Comparison of ENCODE assay signal across 9 cellular contexts in the genomic region with DNA sequence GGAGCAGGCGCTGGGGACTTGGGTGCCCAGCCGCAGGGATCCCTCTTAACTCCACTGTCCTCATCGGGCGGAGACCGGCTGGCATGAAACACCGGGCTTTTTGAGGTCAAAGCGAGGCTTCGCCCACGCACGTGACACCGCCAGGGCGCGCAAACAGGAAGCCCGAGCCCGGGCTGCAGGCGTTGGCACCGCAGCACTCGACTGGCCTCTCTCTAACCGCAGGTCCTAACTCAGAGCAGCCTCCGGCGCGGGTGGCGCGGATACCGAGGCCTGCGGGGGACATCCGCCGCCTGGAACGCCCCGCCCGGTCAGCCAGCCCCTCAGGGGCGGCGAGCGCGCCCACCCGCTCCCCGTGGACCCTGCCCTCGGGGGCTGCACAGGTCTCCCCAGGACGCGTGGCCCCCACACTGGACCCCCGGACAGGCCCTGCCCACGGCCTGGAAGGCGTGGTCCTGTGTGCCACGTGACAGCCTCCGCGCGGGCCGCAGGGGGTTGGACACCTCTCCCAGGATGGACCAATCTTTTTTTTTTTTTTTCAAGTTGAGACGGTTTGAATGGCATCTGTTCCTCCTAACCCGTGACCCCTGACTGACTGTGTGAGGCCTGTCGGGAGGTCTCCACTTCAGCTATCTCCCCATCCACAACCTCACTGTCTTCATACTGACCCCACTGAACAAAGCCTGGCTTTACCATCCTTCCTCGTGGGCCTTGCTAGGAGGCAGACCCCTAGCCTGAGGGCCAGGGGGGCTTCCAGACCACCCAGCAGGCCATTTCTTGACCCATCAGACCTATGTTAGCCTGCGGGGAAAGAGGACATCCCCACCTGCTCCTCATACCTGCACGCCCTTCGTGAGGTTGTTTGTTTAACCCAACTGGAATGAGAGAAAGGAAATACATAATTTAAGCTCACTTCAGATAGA. TPM values are rescaled to one million over a fixed set of nuclear protein-coding genes. Genes with fewer than 3 reads are reported as not detected.
DNase-seq lines count a peak whose midpoint lies in the region; ATAC-seq, FAIRE-seq and TF ChIP-seq lines count a peak whose summit lies in the region.
"Had no signal": no experiment of that assay in that cellular context is flagged by ENCODE, and none has a peak within 500 bp of the region (broad histone marks: within the 10 kb centered on the region; RNA-seq: fewer than 3 reads in every experiment).

No MANE protein-coding gene starts in this region.

- no peak overlapping the region for H3K18ac ChIP-seq in trophoblast cell (ENCODE audit: low read length)

- H2BK5ac ChIP-seq in trophoblast cell (ENCODE audit: low read depth, low read length, poor library complexity): no peak overlapping the region

- intact Hi-C loops in Calu3 (cut with micrococcal nuclease; ENCODE audit: unreplicated experiment): no loop called here
- intact Hi-C loops in tibial artery (cut with DNase I; ENCODE audit: low total_unique reads): no loop called here

- H3K9me3 ChIP-seq in trophoblast cell (ENCODE audit: insufficient read depth, low read depth, low read length) (peaks cover 2% of the 10 kb centered on the region), tibial artery (no peaks in the 10 kb centered on the region)

- H3K4me1 ChIP-seq in trophoblast cell (ENCODE audit: control insufficient read depth in 1 of 2, insufficient read depth in 2 of 2, low read length in 2 of 2) (peaks cover 0 to under 1% of the 10 kb centered on the region in 2 experiments), tibial artery (peaks cover 0 to 44% (median 29%) of the 10 kb centered on the region in 4 donors)

- no peaks in the 10 kb centered on the region for H3K79me2 ChIP-seq in trophoblast cell (ENCODE audit: control insufficient read depth, insufficient read depth, low read length, poor library complexity)

- TF ChIP-seq CTCF in Calu3 (IDR thresholded peaks at IDR 0.05; ENCODE audit: unreplicated experiment): no peak
- no peak for TF ChIP-seq CTCF in tibial artery (IDR thresholded peaks at IDR 0.05)

- H3K4me3 ChIP-seq in trophoblast cell (ENCODE audit: low read depth, low read length) (no peak overlapping the region), tibial artery (peak overlapping the region; percentile 39 to 43)

- CTCF ChIA-PET in Calu3 (lab: Charles Lee): no interaction called here

- H3K27ac Mint-ChIP-seq in Calu3 (ENCODE audit: unreplicated experiment): no peak overlapping the region
- peak overlapping the region in 1 of 2 donors; percentile 62 for H3K27ac Mint-ChIP-seq in effector memory CD8-positive, alpha-beta T cell

- H3K4me1 Mint-ChIP-seq in Calu3 (ENCODE audit: low read depth, unreplicated experiment): peaks cover 24% of the 10 kb centered on the region
- H3K4me1 Mint-ChIP-seq in effector memory CD8-positive, alpha-beta T cell (ENCODE audit: low read depth in 2 of 2): peaks cover 0 to 18% of the 10 kb centered on the region in 2 donors

- no peaks in the 10 kb centered on the region for H3K27me3 Mint-ChIP-seq in Calu3 (ENCODE audit: unreplicated experiment)
- H3K27me3 Mint-ChIP-seq in effector memory CD8-positive, alpha-beta T cell: peaks cover 13 to 17% of the 10 kb centered on the region in 2 donors

- H4K91ac ChIP-seq in trophoblast cell (ENCODE audit: low read depth, low read length): no peak overlapping the region

- H3K36me3 ChIP-seq in trophoblast cell (ENCODE audit: control insufficient read depth in 1 of 2, insufficient read depth in 2 of 2, low read length in 2 of 2) (no peaks in the 10 kb centered on the region), tibial artery (no peaks in the 10 kb centered on the region)

- H4K12ac ChIP-seq in trophoblast cell (ENCODE audit: low read depth, low read length): no peak overlapping the region

- no peak overlapping the region for H2BK12ac ChIP-seq in trophoblast cell (ENCODE audit: low read length)

- no peak overlapping the region for H3K23ac ChIP-seq in trophoblast cell (ENCODE audit: low read length)

- H3K36me3 Mint-ChIP-seq in Calu3 (ENCODE audit: insufficient read depth, unreplicated experiment): peaks cover 9% of the 10 kb centered on the region
- peaks cover 6% of the 10 kb centered on the region for H3K36me3 Mint-ChIP-seq in effector memory CD8-positive, alpha-beta T cell (ENCODE audit: insufficient read depth)

- no peak overlapping the region for H3K4ac ChIP-seq in trophoblast cell (ENCODE audit: low read depth, low read length)

- no peak overlapping the region for H4K8ac ChIP-seq in trophoblast cell (ENCODE audit: low read depth, low read length)

- no peak overlapping the region for H3K14ac ChIP-seq in trophoblast cell (ENCODE audit: low read length)

- no peak overlapping the region for H3K9ac ChIP-seq in trophoblast cell (ENCODE audit: low read length)

- H3K4me3 Mint-ChIP-seq in Calu3 (ENCODE audit: low read depth, unreplicated experiment): peak overlapping the region; percentile 44
- peak overlapping the region; percentile 74 to 84 for H3K4me3 Mint-ChIP-seq in effector memory CD8-positive, alpha-beta T cell

- no TSS peak for BruUV-seq in Calu3 (replicated peaks; lab: Mats Ljungman, UMichigan)

- no peak overlapping the region for H3K4me2 ChIP-seq in trophoblast cell (ENCODE audit: low read length)

- ATAC-seq in effector memory CD8-positive, alpha-beta T cell (replicated peaks): peak; percentile 89

- no peaks in the 10 kb centered on the region for H3K79me1 ChIP-seq in trophoblast cell (ENCODE audit: low read length)

- peak; percentile 30 for DNase-seq in Calu3
- peak; percentile 30 for DNase-seq in activated CD4-positive, alpha-beta T cell treated with anti-CD3 and anti-CD28 coated beads, Interleukin-2, amount 50 U/mL, for 1 hour
- peak in 2 of 3 experiments; percentile 32 to 34 for DNase-seq in effector memory CD8-positive, alpha-beta T cell
- peak; percentile 22 to 46 for DNase-seq in trophoblast cell
- peak; percentile 74 to 89 for DNase-seq in tibial artery
- DNase-seq in NCI-H1694 (lab: John Stamatoyannopoulos, UW): no peak
- no peak for DNase-seq in RCC 7860 (ENCODE audit: low spot score)
- DNase-seq in NCI-H446 (lab: John Stamatoyannopoulos, UW): no peak

- H2AFZ ChIP-seq in trophoblast cell (ENCODE audit: insufficient read depth, low read length, poor library complexity): no peak overlapping the region

- H3K27ac ChIP-seq in trophoblast cell (ENCODE audit: low read depth, low read length) (no peak overlapping the region), tibial artery (peak overlapping the region; percentile 33 to 63)
- H3K27ac ChIP-seq: VCaP had no signal

- no peaks in the 10 kb centered on the region for H3K27me3 ChIP-seq in trophoblast cell (ENCODE audit: insufficient read depth, low read length)
- H3K27me3 ChIP-seq in tibial artery: no peaks in the 10 kb centered on the region

- H2AK5ac ChIP-seq in trophoblast cell (ENCODE audit: low read length): no peak overlapping the region

- H2BK120ac ChIP-seq in trophoblast cell (ENCODE audit: insufficient read depth, low read length, poor library complexity): no peak overlapping the region

- no peak for FAIRE-seq in RCC 7860 (lab: Jason Lieb, UNC)

- no peaks in the 10 kb centered on the region for H3K9me3 Mint-ChIP-seq in Calu3 (ENCODE audit: low read depth, unreplicated experiment)
- H3K9me3 Mint-ChIP-seq in effector memory CD8-positive, alpha-beta T cell: no peaks in the 10 kb centered on the region

- no CpG with 5 or more reads among the region's 55 CpGs for WGBS in trophoblast cell (ENCODE audit: extremely low coverage, insufficient coverage, insufficient read length)

RNA-seq across cellular contexts. Expression of gene SLC47A2, which starts 8.4 kb away (rescaled TPM):
- total RNA-seq in Calu3 (2022): not detected in 2 replicates
- polyA plus RNA-seq in trophoblast cell (2013): not detected in 2 replicates

RNA-seq across cellular contexts. Expression of gene ALDH3A1, which starts 23.3 kb away (rescaled TPM):
- 0.38 and 0.47 TPM in 2 replicates for total RNA-seq in Calu3 (2022)
- polyA plus RNA-seq in trophoblast cell (2013): 0.03 TPM in 1 of 2 replicates, not detected in the other

Comparison
In these comparisons a context has a peak if more than half of its experiments do, and no peak if none do; other contexts are left out.
1. DNase-seq: peak in Calu3 (single experiment), activated CD4-positive, alpha-beta T cell treated with anti-CD3 and anti-CD28 coated beads, Interleukin-2, amount 50 U/mL, for 1 hour (single experiment), effector memory CD8-positive, alpha-beta T cell (2 of 3), trophoblast cell (2 of 2) and tibial artery (2 of 2); none in NCI-H1694 (single experiment), RCC 7860 (single experiment) and NCI-H446 (0 of 2).